23 cellular contexts compared by ENCODE assay signal in the genomic region with DNA sequence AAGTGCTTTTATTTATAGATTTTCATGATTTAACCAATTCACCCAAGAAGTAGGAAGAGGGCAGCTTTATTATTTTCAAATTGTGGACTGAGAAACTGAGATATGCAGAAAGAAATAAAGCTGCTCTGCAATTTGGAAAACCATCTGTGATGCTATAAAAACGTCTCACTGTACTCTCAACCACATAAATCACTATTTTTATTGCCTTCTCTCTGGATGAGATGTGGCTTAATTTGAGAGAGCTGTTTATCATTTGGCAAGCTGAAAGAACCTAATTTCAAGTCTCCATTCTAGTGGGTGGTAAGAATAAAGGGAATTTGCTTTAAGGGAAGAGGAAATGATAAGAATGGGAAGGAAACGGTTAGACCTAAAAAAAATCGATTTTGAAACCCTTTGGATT. TPM values are rescaled to one million over a fixed set of nuclear protein-coding genes. Genes with fewer than 3 reads are reported as not detected.
A peak's percentile ranks its signal among the peaks of the same experiment; 100 is the strongest.
DNase-seq lines count a peak whose midpoint lies in the region; ATAC-seq and TF ChIP-seq lines count a peak whose summit lies in the region.
"Had no signal": no experiment of that assay in that cellular context is flagged by ENCODE, and none has a peak within 500 bp of the region (broad histone marks: within the 10 kb centered on the region; RNA-seq: fewer than 3 reads in every experiment).

No MANE protein-coding gene starts in this region.

- peaks cover 9% of the 10 kb centered on the region for H3K9me3 ChIP-seq in A673 (ENCODE audit: low read depth, low read length, poor library complexity, severe bottlenecking)
- no peaks in the 10 kb centered on the region for H3K9me3 ChIP-seq in SK-N-MC (ENCODE audit: low read depth, low read length)
- H3K9me3 ChIP-seq: BE2C had no signal

- TF ChIP-seq CTCF in A673 (conservative IDR thresholded peaks at IDR 0.05; ENCODE audit: low read depth, low read length): no peak

- intact Hi-C loops in A673 (cut with micrococcal nuclease; ENCODE audit: unreplicated experiment): no loop called here

- no peak for ATAC-seq in HG03469 (IDR thresholded peaks at IDR 0.05; ENCODE audit: unreplicated experiment)
- ATAC-seq: GM12878, SK-N-SH treated with all-trans-retinoic acid at 6 μM for 48 hours had no signal

- no TSS peak for BruUV-seq in A673 (replicated peaks; lab: Mats Ljungman, UMichigan)

- DNase-seq in A673 (ENCODE audit: low spot score) (peak; percentile 49), GM04503 (ENCODE audit: low read depth) (peak; percentile 38), SK-N-MC (ENCODE audit: low read depth, low spot score) (peak; percentile 77), left kidney (ENCODE audit: low read depth, low spot score) (peak; percentile 86), NCI-H1105 (lab: John Stamatoyannopoulos, UW) (no peak), NCI-H226 (no peak), NK-92 (lab: John Stamatoyannopoulos, UW; ENCODE audit: unreplicated experiment) (no peak)
- DNase-seq: ACHN; BE2C; Calu3; CD4-positive, alpha-beta memory T cell; DMS79; GM23248; IMR-90; Kasumi-1; NCI-H2029 treated with DMSO at 0.1 percent for 48 hours; NCI-H524; SHP77; T-helper 1 cell had no signal

- H3K36me3 ChIP-seq in A673 (ENCODE audit: insufficient read depth, low read length, poor library complexity, severe bottlenecking) (no peaks in the 10 kb centered on the region), SK-N-MC (ENCODE audit: insufficient read depth, low read length) (no peaks in the 10 kb centered on the region)
- H3K36me3 ChIP-seq: BE2C had no signal

- no peak overlapping the region for H3K27ac ChIP-seq in A673 (ENCODE audit: low read depth, low read length, poor library complexity, severe bottlenecking)
- no peak overlapping the region for H3K27ac ChIP-seq in SK-N-MC
- H3K27ac ChIP-seq: GM23248 had no signal

- CTCF ChIA-PET in A673 (lab: Charles Lee): interaction anchor here (0.7 kb wide), 1 partner anchor 49 kb away, joined by 5 read pairs; no protein-coding TSS in a partner anchor

- POLR2A ChIA-PET in A673 (lab: Charles Lee; ENCODE audit: low non-redundant PET): no interaction called here

- no peaks in the 10 kb centered on the region for H3K27me3 ChIP-seq in A673 (replicated peaks; ENCODE audit: insufficient read depth, low read depth, low read length, poor library complexity)
- H3K27me3 ChIP-seq: BE2C had no signal

- no peak overlapping the region for H3K9ac ChIP-seq in SK-N-MC (ENCODE audit: insufficient read length)
- H3K9ac ChIP-seq: GM23248 had no signal

- no peak overlapping the region for H3K4me3 ChIP-seq in A673 (ENCODE audit: low read depth, low read length, poor library complexity, severe bottlenecking)
- peak overlapping the region; percentile 9; the same call in 1 of the 2 replicates for H3K4me3 ChIP-seq in SK-N-MC
- H3K4me3 ChIP-seq: GM12878, GM23248 had no signal

- H3K4me1 ChIP-seq in A673 (ENCODE audit: insufficient read depth, low read length, poor library complexity, severe bottlenecking): peaks cover 4% of the 10 kb centered on the region
- H3K4me1 ChIP-seq: BE2C had no signal

RNA-seq across cellular contexts. Expression of gene CYP1B1, which starts 49.9 kb away (rescaled TPM):
- 0.92 and 3.0 TPM in 2 replicates for total RNA-seq in A673 (2021)
- total RNA-seq: G401 had no signal

Comparison
In these comparisons a context has a peak if more than half of its experiments do, and no peak if none do; other contexts are left out.
1. DNase-seq: peak in A673 (single experiment), GM04503 (single experiment), SK-N-MC (single experiment) and left kidney (single experiment); none in NCI-H1105 (single experiment), NCI-H226 (single experiment) and NK-92 (single experiment).